15 cellular contexts compared by ENCODE assay signal in the genomic region with DNA sequence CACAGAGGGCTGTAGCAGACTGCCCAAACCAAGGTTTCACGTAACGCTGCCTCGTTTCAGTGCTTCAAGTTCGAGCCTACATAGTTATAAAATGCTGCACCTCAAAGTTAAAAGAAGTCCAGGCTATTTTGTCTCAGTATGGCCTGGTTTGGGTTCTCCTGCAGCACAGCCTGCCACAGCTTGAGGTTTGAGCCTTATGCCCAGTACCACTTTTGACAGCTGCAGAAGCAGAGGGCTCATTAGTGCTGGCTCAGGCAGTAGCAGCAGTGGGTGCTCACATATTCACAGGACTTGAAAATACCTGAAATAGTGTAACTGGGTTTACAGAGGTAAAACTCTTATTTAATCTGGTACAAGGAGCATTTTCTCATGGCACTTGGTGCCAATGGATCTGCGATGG. TPM values are rescaled to one million over a fixed set of nuclear protein-coding genes. Genes with fewer than 3 reads are reported as not detected.
DNase-seq lines count a peak whose midpoint lies in the region; ATAC-seq, FAIRE-seq and TF ChIP-seq lines count a peak whose summit lies in the region.
"Had no signal": no experiment of that assay in that cellular context is flagged by ENCODE, and none has a peak within 500 bp of the region (broad histone marks: within the 10 kb centered on the region; RNA-seq: fewer than 3 reads in every experiment).

No MANE protein-coding gene starts in this region.

- no peak overlapping the region for H3K4me3 Mint-ChIP-seq in chondrocyte (ENCODE audit: unreplicated experiment)
- H3K4me3 Mint-ChIP-seq: activated naive CD8-positive, alpha-beta T cell treated with anti-CD3 and anti-CD28 coated beads, Interleukin-2, amount 10 ng/mL, durations not matched to agents 7 days and 5 days; neural progenitor cell had no signal

- peak overlapping the region; percentile 5 for H3K27ac Mint-ChIP-seq in chondrocyte (ENCODE audit: unreplicated experiment)
- H3K27ac Mint-ChIP-seq: activated naive CD8-positive, alpha-beta T cell treated with anti-CD3 and anti-CD28 coated beads, Interleukin-2, amount 10 ng/mL, durations not matched to agents 7 days and 5 days; neural progenitor cell had no signal

- H3K9me3 Mint-ChIP-seq in chondrocyte (ENCODE audit: low read depth), result no peaks in the 10 kb centered on the region
- H3K9me3 Mint-ChIP-seq: activated naive CD8-positive, alpha-beta T cell treated with anti-CD3 and anti-CD28 coated beads, Interleukin-2, amount 10 ng/mL, durations not matched to agents 7 days and 5 days; neural progenitor cell had no signal

- ATAC-seq in GM18909 (IDR thresholded peaks at IDR 0.05; ENCODE audit: poor library complexity, unreplicated experiment) (peak; percentile 55), GM21576 (IDR thresholded peaks at IDR 0.05; ENCODE audit: unreplicated experiment) (peak; percentile 22), HG03108 (IDR thresholded peaks at IDR 0.05; ENCODE audit: unreplicated experiment) (peak; percentile 11)

- peaks cover 12% of the 10 kb centered on the region for H3K4me1 Mint-ChIP-seq in chondrocyte (ENCODE audit: low read depth)
- H3K4me1 Mint-ChIP-seq: activated naive CD8-positive, alpha-beta T cell treated with anti-CD3 and anti-CD28 coated beads, Interleukin-2, amount 10 ng/mL, durations not matched to agents 7 days and 5 days had no signal

- DNase-seq in chondrocyte (ENCODE audit: low spot score), result no peak
- no peak for DNase-seq in activated CD8-positive, alpha-beta memory T cell treated with anti-CD3 and anti-CD28 coated beads for 24 hours
- no peak for DNase-seq in RKO (ENCODE audit: low spot score)
- no peak for DNase-seq in hypothalamus (lab: John Stamatoyannopoulos, UW)
- DNase-seq in HTR-8/SVneo (ENCODE audit: insufficient read length, low spot score), result no peak
- DNase-seq: activated naive CD8-positive, alpha-beta T cell treated with anti-CD3 and anti-CD28 coated beads, Interleukin-2, amount 10 ng/mL, durations not matched to agents 7 days and 5 days; NCI-H187 treated with DMSO at 0.1 percent for 48 hours; NK-92 treated with Interleukin-12 subunit alpha and Interleukin-12 subunit beta, amount 100 ng/mL, for 24 hours; WERI-Rb-1 had no signal

- no peaks in the 10 kb centered on the region for H3K27me3 Mint-ChIP-seq in chondrocyte (ENCODE audit: low read depth)

- TF ChIP-seq CTCF in chondrocyte (IDR thresholded peaks at IDR 0.05), result no peak

- peaks cover 9% of the 10 kb centered on the region for H3K36me3 Mint-ChIP-seq in chondrocyte (ENCODE audit: low read depth)
- H3K36me3 Mint-ChIP-seq: activated naive CD8-positive, alpha-beta T cell treated with anti-CD3 and anti-CD28 coated beads, Interleukin-2, amount 10 ng/mL, durations not matched to agents 7 days and 5 days had no signal

- FAIRE-seq in HTR-8/SVneo (lab: Jason Lieb, UNC), result no peak

RNA-seq across cellular contexts. Expression of gene SPATA46, which starts 15.3 kb away (rescaled TPM):
- total RNA-seq in chondrocyte, result not detected in 3 replicates
- total RNA-seq: activated naive CD8-positive, alpha-beta T cell treated with anti-CD3 and anti-CD28 coated beads, Interleukin-2, amount 10 ng/mL, durations not matched to agents 7 days and 5 days; lower leg skin had no signal

RNA-seq across cellular contexts. Expression of gene C1orf226, which starts 20.2 kb away (rescaled TPM):
- 5.9 to 6.4 TPM (median 6.1 TPM) in 3 replicates for total RNA-seq in chondrocyte

RNA-seq across cellular contexts. Expression of gene SH2D1B, which starts 50.6 kb away (rescaled TPM):
- total RNA-seq in chondrocyte, result not detected in 3 replicates
- total RNA-seq: activated naive CD8-positive, alpha-beta T cell treated with anti-CD3 and anti-CD28 coated beads, Interleukin-2, amount 10 ng/mL, durations not matched to agents 7 days and 5 days; lower leg skin; SK-MEL-5 had no signal
